In the genomic region with DNA sequence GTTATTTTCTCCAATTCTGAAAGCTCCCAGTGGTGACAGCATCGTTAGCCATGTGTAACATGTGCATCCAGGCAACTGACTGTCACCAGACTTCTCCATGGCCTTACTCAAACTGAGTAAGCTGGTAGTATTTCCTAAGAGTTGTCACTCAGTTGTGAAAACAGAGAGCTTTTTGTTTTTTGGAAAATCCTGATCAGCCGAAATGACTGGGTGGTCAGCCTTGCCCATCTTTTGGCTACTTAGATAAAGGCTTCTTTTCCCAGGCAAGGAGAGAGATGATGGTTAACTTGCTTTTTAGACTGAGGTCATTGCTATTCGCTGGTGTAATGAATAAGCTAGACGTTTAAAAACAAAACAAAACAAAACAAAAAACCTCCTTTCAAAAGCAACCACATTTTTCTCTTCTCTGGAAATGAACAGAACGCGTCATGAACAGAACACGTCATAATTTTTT, we compare ENCODE assay signal across 8 cellular contexts.
DNase-seq lines count a peak whose midpoint lies in the region; ATAC-seq, FAIRE-seq and TF ChIP-seq lines count a peak whose summit lies in the region.

No MANE protein-coding gene starts in this region.

- no peak for TF ChIP-seq POLR2A in HepG2 (IDR thresholded peaks at IDR 0.05; ENCODE audit: insufficient read depth in 1 of 2, low read depth in 2 of 2, low read length in 2 of 2)

- POLR2A ChIA-PET in HepG2 (lab: Yijun Ruan, JAX) = interaction anchor here (0.9 to 2.7 kb wide), 5 partner anchors 8 to 48 kb away, joined by 4 to 10 read pairs (median 4); no protein-coding TSS in a partner anchor

- no peak overlapping the region for H3K4me3 Mint-ChIP-seq in activated T-cell treated with anti-CD3 and anti-CD28 coated beads, Interleukin-2, amount 50 U/mL, for 4 hours

- H3K4me3 ChIP-seq in brain microvascular endothelial cell (ENCODE audit: low read depth, low read length) (no peak overlapping the region), HepG2 (replicated peaks in 1 of 3; ENCODE audit: insufficient read depth in 1 of 3, low read depth in 2 of 3, low read length in 3 of 3) (no peak overlapping the region), tibial artery (no peak overlapping the region)

- no peaks in the 10 kb centered on the region for H3K9me3 Mint-ChIP-seq in activated T-cell treated with anti-CD3 and anti-CD28 coated beads, Interleukin-2, amount 50 U/mL, for 4 hours

- no peak for TF ChIP-seq RAD21 in HepG2 (CRISPR knock-in tag; IDR thresholded peaks at IDR 0.05)

- H3K9me3 ChIP-seq in HepG2 (ENCODE audit: low read length) (no peaks in the 10 kb centered on the region), tibial artery (no peaks in the 10 kb centered on the region)

- H3K36me3 ChIP-seq in brain microvascular endothelial cell (replicated peaks) (peaks cover 65% of the 10 kb centered on the region), HepG2 (replicated peaks in 1 of 2; ENCODE audit: control insufficient read depth in 1 of 2, insufficient read depth in 2 of 2, low read length in 2 of 2) (peaks cover 21 to 53% of the 10 kb centered on the region in 2 experiments), tibial artery (peaks cover 0 to 49% (median 24%) of the 10 kb centered on the region in 3 donors)

- H3K27me3 ChIP-seq in brain microvascular endothelial cell (replicated peaks) = no peaks in the 10 kb centered on the region
- no peaks in the 10 kb centered on the region for H3K27me3 ChIP-seq in HepG2 (ENCODE audit: control insufficient read depth in 1 of 2, insufficient read depth in 2 of 2, low read length in 2 of 2)
- no peaks in the 10 kb centered on the region for H3K27me3 ChIP-seq in tibial artery

- no peak overlapping the region for H3K4me2 ChIP-seq in HepG2 (ENCODE audit: low read depth, low read length)

- TF ChIP-seq CTCF in brain microvascular endothelial cell (IDR thresholded peaks at IDR 0.05; ENCODE audit: low read depth, low read length, missing control alignments) = no peak
- TF ChIP-seq CTCF in HepG2 (CRISPR knock-in tag; IDR thresholded peaks at IDR 0.05) = no peak
- TF ChIP-seq CTCF in tibial artery (IDR thresholded peaks at IDR 0.05) = no peak

- BruUV-seq in HepG2 (replicated peaks; lab: Mats Ljungman, UMichigan) = no TSS peak

- FAIRE-seq in HepG2 (lab: Jason Lieb, UNC) = no peak

- H3K4me1 ChIP-seq in HepG2 (ENCODE audit: insufficient read depth, low read length) (peaks cover 79% of the 10 kb centered on the region), tibial artery (peaks cover 0 to 91% (median 64%) of the 10 kb centered on the region in 4 donors)

- H3K27ac ChIP-seq in brain microvascular endothelial cell = peak overlapping the region; percentile 67
- peak overlapping the region; percentile 36 for H3K27ac ChIP-seq in HepG2 (ENCODE audit: extremely low read length, insufficient read depth, low read length)
- H3K27ac ChIP-seq in tibial artery = peak overlapping the region; percentile 73 to 82

- CTCF ChIA-PET in HepG2 (lab: Yijun Ruan, JAX; ENCODE audit: low intra/inter-chr PET ratio, low total read pairs) = no interaction called here

- in situ Hi-C loops in brain microvascular endothelial cell (cut with HindIII; ENCODE audit: low pct_ligation_motif_present, low sequenced_read_pairs) (no loop called here), HepG2 (cut with HindIII; ENCODE audit: extremely low pct_ligation_motif_present, low pct_unique_long_range_greater_than_20kb) (loop anchor here (10.0 kb wide), 1 partner anchor 151 kb away; no protein-coding TSS in a partner anchor)

- ATAC-seq in activated T-cell treated with anti-CD3 and anti-CD28 coated beads, Interleukin-2, amount 50 U/mL, for 4 hours = peak; percentile 40 to 42
- ATAC-seq in HepG2 (no peak), HG03432 (IDR thresholded peaks at IDR 0.05; ENCODE audit: unreplicated experiment) (no peak)

- intact Hi-C loops in HepG2 (cut with micrococcal nuclease; ENCODE audit: unreplicated experiment) = no loop called here
- intact Hi-C loops in tibial artery (cut with DNase I; ENCODE audit: low total_unique reads) = no loop called here

- DNase-seq in activated T-cell treated with anti-CD3 and anti-CD28 coated beads, Interleukin-2, amount 50 U/mL, for 4 hours = no peak
- no peak for DNase-seq in activated T-cell treated with anti-CD3 and anti-CD28 coated beads, Interleukin-2, amount 50 U/mL, for 1 hour
- DNase-seq in brain microvascular endothelial cell (no peak), HepG2 (ENCODE audit: low spot score) (peak; percentile 27), tibial artery (peak; percentile 74 to 82), COR-L47 (lab: John Stamatoyannopoulos, UW) (no peak)
- DNase-seq in stimulated activated CD4-positive, alpha-beta T cell treated with anti-CD3 and anti-CD28 coated beads, Interleukin-4, amount 100 ng/mL, for 1 hour = no peak

- peaks cover 77% of the 10 kb centered on the region for H3K4me1 Mint-ChIP-seq in activated T-cell treated with anti-CD3 and anti-CD28 coated beads, Interleukin-2, amount 50 U/mL, for 4 hours (ENCODE audit: low read depth)

- H3K27me3 Mint-ChIP-seq in activated T-cell treated with anti-CD3 and anti-CD28 coated beads, Interleukin-2, amount 50 U/mL, for 4 hours (ENCODE audit: low read depth) = no peaks in the 10 kb centered on the region

- peaks cover 88% of the 10 kb centered on the region for H3K79me2 ChIP-seq in HepG2 (ENCODE audit: insufficient read depth, low read length)

- WGBS in HepG2 (ENCODE audit: low lambda C conversion rate) = 72% methylated on average over 7 of the region's 7 CpGs

- no peak overlapping the region for H2AFZ ChIP-seq in HepG2 (ENCODE audit: low read length)

- peaks cover 65% of the 10 kb centered on the region for H3K36me3 Mint-ChIP-seq in activated T-cell treated with anti-CD3 and anti-CD28 coated beads, Interleukin-2, amount 50 U/mL, for 4 hours (ENCODE audit: insufficient read depth)

- TF ChIP-seq EP300 in HepG2 (IDR thresholded peaks at IDR 0.05; ENCODE audit: low read depth in 2 of 2, low read length in 2 of 2) = no peak
- no peak for TF ChIP-seq EP300 in HepG2 (CRISPR knock-in tag; IDR thresholded peaks at IDR 0.05; ENCODE audit: borderline replicate concordance)

- peaks cover 9% of the 10 kb centered on the region for H4K20me1 ChIP-seq in HepG2 (ENCODE audit: insufficient read depth, low read length)

- H3K9ac ChIP-seq in HepG2 (ENCODE audit: insufficient read depth, low read depth, low read length) = no peak overlapping the region

TF ChIP-seq in HepG2, 621 proteins besides CTCF, POLR2A, EP300 and RAD21:
- TF ChIP-seq ZC3H4 (CRISPR knock-in tag; IDR thresholded peaks at IDR 0.05; ENCODE audit: borderline replicate concordance) (no peak), ZBTB8A (CRISPR knock-in tag; IDR thresholded peaks at IDR 0.05; ENCODE audit: borderline replicate concordance, low read depth) (no peak), STAT5B (CRISPR knock-in tag; IDR thresholded peaks at IDR 0.05) (no peak), HNRNPLL (IDR thresholded peaks at IDR 0.05; ENCODE audit: low read depth, low read length, poor library complexity, severe bottlenecking) (peak; percentile 81), TGIF2 (CRISPR knock-in tag; IDR thresholded peaks at IDR 0.05) (peak; percentile 54; the same call in 1 of the 2 replicates), ZNF124 (CRISPR knock-in tag; IDR thresholded peaks at IDR 0.05) (no peak), PAWR (CRISPR knock-in tag; IDR thresholded peaks at IDR 0.05; ENCODE audit: borderline replicate concordance) (no peak), ZNF891 (CRISPR knock-in tag; IDR thresholded peaks at IDR 0.05) (no peak)
- TF ChIP-seq, protein P1, sequence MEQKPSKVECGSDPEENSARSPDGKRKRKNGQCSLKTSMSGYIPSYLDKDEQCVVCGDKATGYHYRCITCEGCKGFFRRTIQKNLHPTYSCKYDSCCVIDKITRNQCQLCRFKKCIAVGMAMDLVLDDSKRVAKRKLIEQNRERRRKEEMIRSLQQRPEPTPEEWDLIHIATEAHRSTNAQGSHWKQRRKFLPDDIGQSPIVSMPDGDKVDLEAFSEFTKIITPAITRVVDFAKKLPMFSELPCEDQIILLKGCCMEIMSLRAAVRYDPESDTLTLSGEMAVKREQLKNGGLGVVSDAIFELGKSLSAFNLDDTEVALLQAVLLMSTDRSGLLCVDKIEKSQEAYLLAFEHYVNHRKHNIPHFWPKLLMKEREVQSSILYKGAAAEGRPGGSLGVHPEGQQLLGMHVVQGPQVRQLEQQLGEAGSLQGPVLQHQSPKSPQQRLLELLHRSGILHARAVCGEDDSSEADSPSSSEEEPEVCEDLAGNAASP (CRISPR knock-in tag; IDR thresholded peaks at IDR 0.05; ENCODE audit: borderline replicate concordance) = no peak
- TF ChIP-seq, protein P2, sequence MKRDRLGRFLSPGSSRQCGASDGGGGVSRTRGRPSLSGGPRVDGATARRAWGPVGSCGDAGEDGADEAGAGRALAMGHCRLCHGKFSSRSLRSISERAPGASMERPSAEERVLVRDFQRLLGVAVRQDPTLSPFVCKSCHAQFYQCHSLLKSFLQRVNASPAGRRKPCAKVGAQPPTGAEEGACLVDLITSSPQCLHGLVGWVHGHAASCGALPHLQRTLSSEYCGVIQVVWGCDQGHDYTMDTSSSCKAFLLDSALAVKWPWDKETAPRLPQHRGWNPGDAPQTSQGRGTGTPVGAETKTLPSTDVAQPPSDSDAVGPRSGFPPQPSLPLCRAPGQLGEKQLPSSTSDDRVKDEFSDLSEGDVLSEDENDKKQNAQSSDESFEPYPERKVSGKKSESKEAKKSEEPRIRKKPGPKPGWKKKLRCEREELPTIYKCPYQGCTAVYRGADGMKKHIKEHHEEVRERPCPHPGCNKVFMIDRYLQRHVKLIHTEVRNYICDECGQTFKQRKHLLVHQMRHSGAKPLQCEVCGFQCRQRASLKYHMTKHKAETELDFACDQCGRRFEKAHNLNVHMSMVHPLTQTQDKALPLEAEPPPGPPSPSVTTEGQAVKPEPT (CRISPR knock-in tag; IDR thresholded peaks at IDR 0.05; ENCODE audit: low read depth) = no peak

Comparison
In these comparisons a context has a peak if more than half of its experiments do, and no peak if none do; other contexts are left out.
1. ATAC-seq: peak in activated T-cell treated with anti-CD3 and anti-CD28 coated beads, Interleukin-2, amount 50 U/mL, for 4 hours (2 of 2); none in HepG2 (single experiment) and HG03432 (single experiment).
2. DNase-seq: peak in HepG2 (single experiment) and tibial artery (2 of 2); none in activated T-cell treated with anti-CD3 and anti-CD28 coated beads, Interleukin-2, amount 50 U/mL, for 4 hours (single experiment), activated T-cell treated with anti-CD3 and anti-CD28 coated beads, Interleukin-2, amount 50 U/mL, for 1 hour (single experiment), brain microvascular endothelial cell (single experiment), COR-L47 (single experiment) and stimulated activated CD4-positive, alpha-beta T cell treated with anti-CD3 and anti-CD28 coated beads, Interleukin-4, amount 100 ng/mL, for 1 hour (single experiment).
3. Peak in every context shown above with its lines, with median percentiles within 50 percentile points of each other: H3K27ac ChIP-seq.